In the genomic region with DNA sequence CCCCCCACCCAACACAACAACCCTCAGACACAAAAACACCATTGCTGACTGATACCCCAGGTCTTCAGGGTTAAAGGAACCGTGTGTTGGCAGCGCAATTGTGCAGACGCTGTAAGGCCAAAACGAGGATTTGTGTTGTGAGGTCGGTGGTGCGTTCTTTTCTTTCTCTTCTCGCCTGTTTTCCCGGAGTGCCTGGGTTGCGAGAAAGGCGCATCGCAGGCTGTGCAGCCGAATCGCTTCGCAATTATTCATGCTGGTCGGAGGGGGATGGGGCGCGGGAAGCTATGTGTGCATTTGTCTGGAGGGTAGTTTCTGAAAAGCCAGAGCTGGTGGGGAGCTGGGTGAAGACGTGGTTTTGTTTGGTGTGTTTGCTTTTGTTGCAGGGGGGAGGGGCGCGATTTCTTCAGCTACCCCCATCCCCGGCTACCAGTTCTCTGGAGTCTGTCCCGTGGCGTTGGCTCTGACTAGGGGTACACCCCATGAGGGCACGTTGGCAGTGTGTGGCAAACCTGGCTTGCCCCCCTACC, we compare ENCODE assay signal across 1 cellular context.
TF ChIP-seq lines count a peak whose summit lies in the region.

No MANE protein-coding gene starts in this region.

TF ChIP-seq in HepG2, 621 proteins besides CTCF, POLR2A, EP300 and RAD21 (continued from another document and continues in another):
- peak; percentile 12 for TF ChIP-seq ASH2L (IDR thresholded peaks at IDR 0.05; ENCODE audit: insufficient read length, low read depth, low read length)
- TF ChIP-seq, protein P1, sequence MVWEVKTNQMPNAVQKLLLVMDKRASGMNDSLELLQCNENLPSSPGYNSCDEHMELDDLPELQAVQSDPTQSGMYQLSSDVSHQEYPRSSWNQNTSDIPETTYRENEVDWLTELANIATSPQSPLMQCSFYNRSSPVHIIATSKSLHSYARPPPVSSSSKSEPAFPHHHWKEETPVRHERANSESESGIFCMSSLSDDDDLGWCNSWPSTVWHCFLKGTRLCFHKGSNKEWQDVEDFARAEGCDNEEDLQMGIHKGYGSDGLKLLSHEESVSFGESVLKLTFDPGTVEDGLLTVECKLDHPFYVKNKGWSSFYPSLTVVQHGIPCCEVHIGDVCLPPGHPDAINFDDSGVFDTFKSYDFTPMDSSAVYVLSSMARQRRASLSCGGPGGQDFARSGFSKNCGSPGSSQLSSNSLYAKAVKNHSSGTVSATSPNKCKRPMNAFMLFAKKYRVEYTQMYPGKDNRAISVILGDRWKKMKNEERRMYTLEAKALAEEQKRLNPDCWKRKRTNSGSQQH (CRISPR knock-in tag; IDR thresholded peaks at IDR 0.05; ENCODE audit: low read depth): peak; percentile 48; the same call in 1 of the 2 replicates
- TF ChIP-seq, protein P2, sequence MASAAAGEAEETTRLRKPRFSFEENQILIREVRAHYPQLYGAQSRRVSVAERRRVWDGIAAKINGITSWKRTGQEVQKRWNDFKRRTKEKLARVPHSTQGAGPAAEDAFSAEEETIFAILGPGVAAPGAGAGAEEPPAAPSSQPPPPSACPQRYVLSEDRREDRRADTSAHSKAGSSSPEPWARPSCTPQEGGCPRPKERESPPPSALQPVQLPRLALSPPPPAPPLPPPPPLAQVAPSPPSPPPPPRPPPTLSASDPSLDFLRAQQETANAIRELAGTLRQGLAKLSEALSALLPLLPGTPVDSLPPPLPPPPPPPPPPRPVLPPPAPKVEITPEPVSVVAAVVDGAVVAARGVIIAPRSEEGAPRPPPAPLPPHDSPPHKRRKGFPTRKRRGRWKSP (CRISPR knock-in tag; IDR thresholded peaks at IDR 0.05): 0 out of 2 replicates have a peak, but pooled peaks have one; percentile 33
- TF ChIP-seq, protein P3, sequence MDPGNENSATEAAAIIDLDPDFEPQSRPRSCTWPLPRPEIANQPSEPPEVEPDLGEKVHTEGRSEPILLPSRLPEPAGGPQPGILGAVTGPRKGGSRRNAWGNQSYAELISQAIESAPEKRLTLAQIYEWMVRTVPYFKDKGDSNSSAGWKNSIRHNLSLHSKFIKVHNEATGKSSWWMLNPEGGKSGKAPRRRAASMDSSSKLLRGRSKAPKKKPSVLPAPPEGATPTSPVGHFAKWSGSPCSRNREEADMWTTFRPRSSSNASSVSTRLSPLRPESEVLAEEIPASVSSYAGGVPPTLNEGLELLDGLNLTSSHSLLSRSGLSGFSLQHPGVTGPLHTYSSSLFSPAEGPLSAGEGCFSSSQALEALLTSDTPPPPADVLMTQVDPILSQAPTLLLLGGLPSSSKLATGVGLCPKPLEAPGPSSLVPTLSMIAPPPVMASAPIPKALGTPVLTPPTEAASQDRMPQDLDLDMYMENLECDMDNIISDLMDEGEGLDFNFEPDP (CRISPR knock-in tag; conservative IDR thresholded peaks at IDR 0.05): 0 out of 2 replicates have a peak, but pooled peaks have one; percentile 2
- 0 out of 2 replicates have a peak, but pooled peaks have one; percentile 5 for TF ChIP-seq ZNF674 (CRISPR knock-in tag; IDR thresholded peaks at IDR 0.05; ENCODE audit: low read depth)
- TF ChIP-seq, protein P4, sequence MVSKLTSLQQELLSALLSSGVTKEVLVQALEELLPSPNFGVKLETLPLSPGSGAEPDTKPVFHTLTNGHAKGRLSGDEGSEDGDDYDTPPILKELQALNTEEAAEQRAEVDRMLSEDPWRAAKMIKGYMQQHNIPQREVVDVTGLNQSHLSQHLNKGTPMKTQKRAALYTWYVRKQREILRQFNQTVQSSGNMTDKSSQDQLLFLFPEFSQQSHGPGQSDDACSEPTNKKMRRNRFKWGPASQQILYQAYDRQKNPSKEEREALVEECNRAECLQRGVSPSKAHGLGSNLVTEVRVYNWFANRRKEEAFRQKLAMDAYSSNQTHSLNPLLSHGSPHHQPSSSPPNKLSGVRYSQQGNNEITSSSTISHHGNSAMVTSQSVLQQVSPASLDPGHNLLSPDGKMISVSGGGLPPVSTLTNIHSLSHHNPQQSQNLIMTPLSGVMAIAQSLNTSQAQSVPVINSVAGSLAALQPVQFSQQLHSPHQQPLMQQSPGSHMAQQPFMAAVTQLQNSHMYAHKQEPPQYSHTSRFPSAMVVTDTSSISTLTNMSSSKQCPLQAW (CRISPR knock-in tag; IDR thresholded peaks at IDR 0.05): peak; percentile 85
- TF ChIP-seq, protein P5, sequence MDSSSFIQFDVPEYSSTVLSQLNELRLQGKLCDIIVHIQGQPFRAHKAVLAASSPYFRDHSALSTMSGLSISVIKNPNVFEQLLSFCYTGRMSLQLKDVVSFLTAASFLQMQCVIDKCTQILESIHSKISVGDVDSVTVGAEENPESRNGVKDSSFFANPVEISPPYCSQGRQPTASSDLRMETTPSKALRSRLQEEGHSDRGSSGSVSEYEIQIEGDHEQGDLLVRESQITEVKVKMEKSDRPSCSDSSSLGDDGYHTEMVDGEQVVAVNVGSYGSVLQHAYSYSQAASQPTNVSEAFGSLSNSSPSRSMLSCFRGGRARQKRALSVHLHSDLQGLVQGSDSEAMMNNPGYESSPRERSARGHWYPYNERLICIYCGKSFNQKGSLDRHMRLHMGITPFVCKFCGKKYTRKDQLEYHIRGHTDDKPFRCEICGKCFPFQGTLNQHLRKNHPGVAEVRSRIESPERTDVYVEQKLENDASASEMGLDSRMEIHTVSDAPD (CRISPR knock-in tag; IDR thresholded peaks at IDR 0.05): no peak
- TF ChIP-seq SALL1 (CRISPR knock-in tag; IDR thresholded peaks at IDR 0.05): peak; percentile 65
- peak; percentile 56; the same call in 1 of the 2 replicates for TF ChIP-seq RFXAP (CRISPR knock-in tag; IDR thresholded peaks at IDR 0.05; ENCODE audit: borderline replicate concordance)
- TF ChIP-seq TEAD2 (CRISPR knock-in tag; IDR thresholded peaks at IDR 0.05): no peak
- TF ChIP-seq ARNT2 (CRISPR knock-in tag; IDR thresholded peaks at IDR 0.05; ENCODE audit: low read depth): peak; percentile 58; the same call in 1 of the 2 replicates
- 0 out of 2 replicates have a peak, but pooled peaks have one; percentile 64 for TF ChIP-seq ZNF138 (CRISPR knock-in tag; IDR thresholded peaks at IDR 0.05; ENCODE audit: low read depth)
- peak; percentile 67; the same call in 1 of the 2 replicates for TF ChIP-seq ZNF788 (CRISPR knock-in tag; IDR thresholded peaks at IDR 0.05; ENCODE audit: borderline replicate concordance)
- 0 out of 2 replicates have a peak, but pooled peaks have one; percentile 16 for TF ChIP-seq YEATS2 (CRISPR knock-in tag; IDR thresholded peaks at IDR 0.05; ENCODE audit: borderline replicate concordance)
- 0 out of 2 replicates have a peak, but pooled peaks have one; percentile 65 for TF ChIP-seq YEATS4 (CRISPR knock-in tag; IDR thresholded peaks at IDR 0.05; ENCODE audit: borderline replicate concordance)
- no peak for TF ChIP-seq HES4 (CRISPR knock-in tag; IDR thresholded peaks at IDR 0.05; ENCODE audit: borderline replicate concordance)
- peak; percentile 43; the same call in 1 of the 2 replicates for TF ChIP-seq ZBTB38 (CRISPR knock-in tag; IDR thresholded peaks at IDR 0.05)
- peak; percentile 24; the same call in 1 of the 2 replicates for TF ChIP-seq ZNF501 (CRISPR knock-in tag; IDR thresholded peaks at IDR 0.05)
- TF ChIP-seq HNRNPL (IDR thresholded peaks at IDR 0.05; ENCODE audit: low read depth, low read length): peak; percentile 90
- TF ChIP-seq, protein P6, sequence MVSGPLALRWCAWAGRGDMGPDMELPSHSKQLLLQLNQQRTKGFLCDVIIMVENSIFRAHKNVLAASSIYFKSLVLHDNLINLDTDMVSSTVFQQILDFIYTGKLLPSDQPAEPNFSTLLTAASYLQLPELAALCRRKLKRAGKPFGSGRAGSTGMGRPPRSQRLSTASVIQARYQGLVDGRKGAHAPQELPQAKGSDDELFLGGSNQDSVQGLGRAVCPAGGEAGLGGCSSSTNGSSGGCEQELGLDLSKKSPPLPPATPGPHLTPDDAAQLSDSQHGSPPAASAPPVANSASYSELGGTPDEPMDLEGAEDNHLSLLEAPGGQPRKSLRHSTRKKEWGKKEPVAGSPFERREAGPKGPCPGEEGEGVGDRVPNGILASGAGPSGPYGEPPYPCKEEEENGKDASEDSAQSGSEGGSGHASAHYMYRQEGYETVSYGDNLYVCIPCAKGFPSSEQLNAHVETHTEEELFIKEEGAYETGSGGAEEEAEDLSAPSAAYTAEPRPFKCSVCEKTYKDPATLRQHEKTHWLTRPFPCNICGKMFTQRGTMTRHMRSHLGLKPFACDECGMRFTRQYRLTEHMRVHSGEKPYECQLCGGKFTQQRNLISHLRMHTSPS (CRISPR knock-in tag; IDR thresholded peaks at IDR 0.05; ENCODE audit: low read depth): peak; percentile 60; the same call in 1 of the 2 replicates
- peak; percentile 21; the same call in 1 of the 2 replicates for TF ChIP-seq ZFP90 (CRISPR knock-in tag; IDR thresholded peaks at IDR 0.05; ENCODE audit: borderline replicate concordance)
- 0 out of 2 replicates have a peak, but pooled peaks have one; percentile 63 for TF ChIP-seq MEF2D (CRISPR knock-in tag; IDR thresholded peaks at IDR 0.05)
- no peak for TF ChIP-seq ZNF44 (CRISPR knock-in tag; IDR thresholded peaks at IDR 0.05)
- TF ChIP-seq ZNF761 (CRISPR knock-in tag; conservative IDR thresholded peaks at IDR 0.05): no peak
- TF ChIP-seq SMAD1 (CRISPR knock-in tag; IDR thresholded peaks at IDR 0.05; ENCODE audit: borderline replicate concordance, low read depth): no peak
- TF ChIP-seq, protein P7, sequence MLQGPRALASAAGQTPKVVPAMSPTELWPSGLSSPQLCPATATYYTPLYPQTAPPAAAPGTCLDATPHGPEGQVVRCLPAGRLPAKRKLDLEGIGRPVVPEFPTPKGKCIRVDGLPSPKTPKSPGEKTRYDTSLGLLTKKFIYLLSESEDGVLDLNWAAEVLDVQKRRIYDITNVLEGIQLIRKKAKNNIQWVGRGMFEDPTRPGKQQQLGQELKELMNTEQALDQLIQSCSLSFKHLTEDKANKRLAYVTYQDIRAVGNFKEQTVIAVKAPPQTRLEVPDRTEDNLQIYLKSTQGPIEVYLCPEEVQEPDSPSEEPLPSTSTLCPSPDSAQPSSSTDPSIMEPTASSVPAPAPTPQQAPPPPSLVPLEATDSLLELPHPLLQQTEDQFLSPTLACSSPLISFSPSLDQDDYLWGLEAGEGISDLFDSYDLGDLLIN (CRISPR knock-in tag; IDR thresholded peaks at IDR 0.05; ENCODE audit: borderline replicate concordance): no peak
- TF ChIP-seq, protein P8, sequence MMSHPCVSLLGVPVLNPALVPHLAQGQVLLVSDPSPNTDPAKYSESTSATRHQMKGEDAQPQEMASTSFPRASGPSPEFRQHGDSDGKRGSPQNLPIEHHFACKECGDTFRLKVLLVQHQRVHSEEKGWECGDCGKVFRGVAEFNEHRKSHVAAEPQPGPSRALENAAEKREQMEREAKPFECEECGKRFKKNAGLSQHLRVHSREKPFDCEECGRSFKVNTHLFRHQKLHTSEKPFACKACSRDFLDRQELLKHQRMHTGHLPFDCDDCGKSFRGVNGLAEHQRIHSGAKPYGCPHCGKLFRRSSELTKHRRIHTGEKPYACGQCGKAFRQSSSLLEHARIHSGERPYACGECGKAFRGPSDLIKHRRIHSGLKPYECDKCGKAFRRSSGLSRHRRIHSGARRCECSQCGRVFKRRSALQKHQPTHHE (CRISPR knock-in tag; IDR thresholded peaks at IDR 0.05; ENCODE audit: borderline replicate concordance): 0 out of 2 replicates have a peak, but pooled peaks have one; percentile 1
- peak; percentile 79 for TF ChIP-seq HNRNPLL (IDR thresholded peaks at IDR 0.05; ENCODE audit: low read depth, low read length, poor library complexity, severe bottlenecking)
- 0 out of 2 replicates have a peak, but pooled peaks have one; percentile 46 for TF ChIP-seq SAFB2 (CRISPR knock-in tag; IDR thresholded peaks at IDR 0.05; ENCODE audit: borderline replicate concordance, low read depth)
- 0 out of 2 replicates have a peak, but pooled peaks have one; percentile 14 for TF ChIP-seq HOXA3 (CRISPR knock-in tag; IDR thresholded peaks at IDR 0.05)
- peak; percentile 48; the same call in 1 of the 2 replicates for TF ChIP-seq SRY (CRISPR knock-in tag; IDR thresholded peaks at IDR 0.05)
- TF ChIP-seq, protein P9, sequence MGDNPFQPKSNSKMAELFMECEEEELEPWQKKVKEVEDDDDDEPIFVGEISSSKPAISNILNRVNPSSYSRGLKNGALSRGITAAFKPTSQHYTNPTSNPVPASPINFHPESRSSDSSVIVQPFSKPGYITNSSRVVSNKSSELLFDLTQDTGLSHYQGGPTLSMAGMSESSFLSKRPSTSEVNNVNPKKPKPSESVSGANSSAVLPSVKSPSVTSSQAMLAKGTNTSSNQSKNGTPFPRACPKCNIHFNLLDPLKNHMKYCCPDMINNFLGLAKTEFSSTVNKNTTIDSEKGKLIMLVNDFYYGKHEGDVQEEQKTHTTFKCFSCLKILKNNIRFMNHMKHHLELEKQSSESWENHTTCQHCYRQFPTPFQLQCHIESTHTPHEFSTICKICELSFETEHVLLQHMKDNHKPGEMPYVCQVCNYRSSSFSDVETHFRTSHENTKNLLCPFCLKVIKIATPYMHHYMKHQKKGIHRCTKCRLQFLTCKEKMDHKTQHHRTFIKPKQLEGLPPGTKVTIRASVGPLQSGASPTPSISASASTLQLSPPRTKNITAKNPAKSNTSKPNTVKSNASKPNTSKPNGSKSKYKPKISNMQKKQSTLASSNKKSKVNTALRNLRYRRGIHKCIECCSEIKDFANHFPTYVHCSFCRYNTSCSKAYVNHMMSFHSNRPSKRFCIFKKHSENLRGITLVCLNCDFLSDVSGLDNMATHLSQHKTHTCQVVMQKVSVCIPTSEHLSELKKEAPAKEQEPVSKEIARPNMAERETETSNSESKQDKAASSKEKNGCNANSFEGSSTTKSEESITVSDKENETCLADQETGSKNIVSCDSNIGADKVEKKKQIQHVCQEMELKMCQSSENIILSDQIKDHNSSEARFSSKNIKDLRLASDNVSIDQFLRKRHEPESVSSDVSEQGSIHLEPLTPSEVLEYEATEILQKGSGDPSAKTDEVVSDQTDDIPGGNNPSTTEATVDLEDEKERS (CRISPR knock-in tag; IDR thresholded peaks at IDR 0.05): 0 out of 2 replicates have a peak, but pooled peaks have one; percentile 19
- TF ChIP-seq TBX2 (CRISPR knock-in tag; IDR thresholded peaks at IDR 0.05; ENCODE audit: borderline replicate concordance): peak; percentile 58
- no peak for TF ChIP-seq SOX6 (IDR thresholded peaks at IDR 0.05)
- TF ChIP-seq SOX6 (CRISPR knock-in tag; IDR thresholded peaks at IDR 0.05): 0 out of 2 replicates have a peak, but pooled peaks have one; percentile 14
- TF ChIP-seq KDM6A (CRISPR knock-in tag; IDR thresholded peaks at IDR 0.05; ENCODE audit: low read depth): no peak
- TF ChIP-seq, protein P10, sequence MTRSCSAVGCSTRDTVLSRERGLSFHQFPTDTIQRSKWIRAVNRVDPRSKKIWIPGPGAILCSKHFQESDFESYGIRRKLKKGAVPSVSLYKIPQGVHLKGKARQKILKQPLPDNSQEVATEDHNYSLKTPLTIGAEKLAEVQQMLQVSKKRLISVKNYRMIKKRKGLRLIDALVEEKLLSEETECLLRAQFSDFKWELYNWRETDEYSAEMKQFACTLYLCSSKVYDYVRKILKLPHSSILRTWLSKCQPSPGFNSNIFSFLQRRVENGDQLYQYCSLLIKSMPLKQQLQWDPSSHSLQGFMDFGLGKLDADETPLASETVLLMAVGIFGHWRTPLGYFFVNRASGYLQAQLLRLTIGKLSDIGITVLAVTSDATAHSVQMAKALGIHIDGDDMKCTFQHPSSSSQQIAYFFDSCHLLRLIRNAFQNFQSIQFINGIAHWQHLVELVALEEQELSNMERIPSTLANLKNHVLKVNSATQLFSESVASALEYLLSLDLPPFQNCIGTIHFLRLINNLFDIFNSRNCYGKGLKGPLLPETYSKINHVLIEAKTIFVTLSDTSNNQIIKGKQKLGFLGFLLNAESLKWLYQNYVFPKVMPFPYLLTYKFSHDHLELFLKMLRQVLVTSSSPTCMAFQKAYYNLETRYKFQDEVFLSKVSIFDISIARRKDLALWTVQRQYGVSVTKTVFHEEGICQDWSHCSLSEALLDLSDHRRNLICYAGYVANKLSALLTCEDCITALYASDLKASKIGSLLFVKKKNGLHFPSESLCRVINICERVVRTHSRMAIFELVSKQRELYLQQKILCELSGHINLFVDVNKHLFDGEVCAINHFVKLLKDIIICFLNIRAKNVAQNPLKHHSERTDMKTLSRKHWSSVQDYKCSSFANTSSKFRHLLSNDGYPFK (CRISPR knock-in tag; IDR thresholded peaks at IDR 0.05; ENCODE audit: borderline replicate concordance): peak; percentile 26; the same call in 1 of the 2 replicates
